10 cellular contexts compared by ENCODE assay signal in genomic region chr14:73744874-73745529, GRCh38. TPM values are rescaled to one million over a fixed set of nuclear protein-coding genes. Genes with fewer than 3 reads are reported as not detected.
DNase-seq lines count a peak whose midpoint lies in the region; ATAC-seq and TF ChIP-seq lines count a peak whose summit lies in the region.
"Had no signal": no experiment of that assay in that cellular context is flagged by ENCODE, and none has a peak within 500 bp of the region (broad histone marks: within the 10 kb centered on the region; RNA-seq: fewer than 3 reads in every experiment).

No MANE protein-coding gene starts in this region.

- H3K4me1 Mint-ChIP-seq in stimulated activated naive CD8-positive, alpha-beta T cell treated with anti-CD3 and anti-CD28 coated beads, Interleukin-15, Interleukin-2, amounts not matched to agents 100 ng/mL and 50 ng/mL, for 24 hours (ENCODE audit: low read depth) = peaks cover 100% of the 10 kb centered on the region
- H3K4me1 Mint-ChIP-seq in naive B cell = peaks cover 76 to 97% (median 94%) of the 10 kb centered on the region in 3 donors
- H3K4me1 Mint-ChIP-seq in glutamatergic neuron (ENCODE audit: low read depth, unreplicated experiment) = peaks cover 14% of the 10 kb centered on the region

- dilution Hi-C loops in mammary epithelial cell (cut with HindIII; ENCODE audit: low sequenced_read_pairs) = loop anchor here (5.0 kb wide), 2 partner anchors 52 to 77 kb away; no protein-coding TSS in a partner anchor

- in situ Hi-C loops in mammary epithelial cell (cut with MboI; ENCODE audit: low sequenced_read_pairs in 2 of 2) = loop anchor here in 1 of 2 donors (5.0 kb wide), 1 partner anchor 82 kb away; no protein-coding TSS in a partner anchor

- no peaks in the 10 kb centered on the region for H3K9me3 ChIP-seq in mammary epithelial cell (replicated peaks; ENCODE audit: insufficient read depth, low read length)

- WGBS in mammary epithelial cell (ENCODE audit: low coverage, missing lambda C conversion rate) = 5% methylated on average over 5 of the region's 6 CpGs

- no peaks in the 10 kb centered on the region for H3K36me3 ChIP-seq in mammary epithelial cell (ENCODE audit: insufficient read depth, low read length)

- peaks cover 98% of the 10 kb centered on the region for H3K79me2 ChIP-seq in mammary epithelial cell (ENCODE audit: insufficient read depth, low read length)

- ATAC-seq in stimulated activated naive CD8-positive, alpha-beta T cell treated with anti-CD3 and anti-CD28 coated beads, Interleukin-15, Interleukin-2, amounts not matched to agents 100 U/mL and 50 U/mL, for 24 hours = no peak
- no peak for ATAC-seq in naive B cell (ENCODE audit: low read depth in 2 of 2)
- no peak for ATAC-seq in GM21528 (IDR thresholded peaks at IDR 0.05; ENCODE audit: low FRiP score, unreplicated experiment)

- no peaks in the 10 kb centered on the region for H3K9me3 Mint-ChIP-seq in stimulated activated naive CD8-positive, alpha-beta T cell treated with anti-CD3 and anti-CD28 coated beads, Interleukin-15, Interleukin-2, amounts not matched to agents 100 ng/mL and 50 ng/mL, for 24 hours
- no peaks in the 10 kb centered on the region for H3K9me3 Mint-ChIP-seq in naive B cell
- no peaks in the 10 kb centered on the region for H3K9me3 Mint-ChIP-seq in glutamatergic neuron (ENCODE audit: unreplicated experiment)

- BruUV-seq in mammary epithelial cell (replicated peaks; lab: Mats Ljungman, UMichigan) = TSS peak; percentile 39

- no peaks in the 10 kb centered on the region for H3K27me3 ChIP-seq in mammary epithelial cell (ENCODE audit: insufficient read depth, low read length)

- intact Hi-C loops in mammary epithelial cell (cut with micrococcal nuclease) = loop anchor here (5.0 kb wide), 1 partner anchor 42 kb away; no protein-coding TSS in a partner anchor

- TF ChIP-seq CTCF in mammary epithelial cell (conservative IDR thresholded peaks at IDR 0.05 in 1 of 2, IDR thresholded peaks at IDR 0.05 in 1 of 2; ENCODE audit: extremely low read depth in 1 of 2, insufficient read depth in 1 of 2, low read depth in 1 of 2, low read length in 2 of 2) = no peak
- TF ChIP-seq CTCF in glutamatergic neuron (IDR thresholded peaks at IDR 0.05; ENCODE audit: partially characterized antibody, unreplicated experiment) = no peak
- TF ChIP-seq CTCF in coronary artery (IDR thresholded peaks at IDR 0.05) = no peak

- peak overlapping the region; percentile 60 for H3K9ac ChIP-seq in mammary epithelial cell (ENCODE audit: insufficient read depth, low read length)

- no peak overlapping the region for H2AFZ ChIP-seq in mammary epithelial cell (ENCODE audit: low read depth, low read length)

- peak overlapping the region; percentile 63 for H3K4me2 ChIP-seq in mammary epithelial cell (ENCODE audit: insufficient read depth, low read depth, low read length)

- H3K4me3 Mint-ChIP-seq in stimulated activated naive CD8-positive, alpha-beta T cell treated with anti-CD3 and anti-CD28 coated beads, Interleukin-15, Interleukin-2, amounts not matched to agents 100 ng/mL and 50 ng/mL, for 24 hours = peak overlapping the region; percentile 76
- H3K4me3 Mint-ChIP-seq in naive B cell (peak overlapping the region; percentile 72 to 95 (median 92)), glutamatergic neuron (ENCODE audit: unreplicated experiment) (no peak overlapping the region)

- CTCF ChIA-PET in mammary epithelial cell (lab: Charles Lee; ENCODE audit: low non-redundant PET) = no interaction called here

- peaks cover 15% of the 10 kb centered on the region for H3K36me3 Mint-ChIP-seq in stimulated activated naive CD8-positive, alpha-beta T cell treated with anti-CD3 and anti-CD28 coated beads, Interleukin-15, Interleukin-2, amounts not matched to agents 100 ng/mL and 50 ng/mL, for 24 hours (ENCODE audit: low read depth)
- H3K36me3 Mint-ChIP-seq in naive B cell (no peaks in the 10 kb centered on the region), glutamatergic neuron (ENCODE audit: unreplicated experiment) (no peaks in the 10 kb centered on the region)

- peak overlapping the region; percentile 94 for H3K27ac Mint-ChIP-seq in stimulated activated naive CD8-positive, alpha-beta T cell treated with anti-CD3 and anti-CD28 coated beads, Interleukin-15, Interleukin-2, amounts not matched to agents 100 ng/mL and 50 ng/mL, for 24 hours
- H3K27ac Mint-ChIP-seq in naive B cell (peak overlapping the region; percentile 90 to 98 (median 96)), glutamatergic neuron (ENCODE audit: unreplicated experiment) (no peak overlapping the region)

- H3K27ac ChIP-seq in mammary epithelial cell (ENCODE audit: insufficient read depth, low read depth, low read length) (peak overlapping the region; percentile 88), coronary artery (peak overlapping the region in 1 of 2 donors; percentile 95)

- H4K20me1 ChIP-seq in mammary epithelial cell (ENCODE audit: insufficient read depth, low read length) = no peaks in the 10 kb centered on the region

- peaks cover 89% of the 10 kb centered on the region for H3K4me1 ChIP-seq in mammary epithelial cell (ENCODE audit: insufficient read depth, low read length)

- H3K27me3 Mint-ChIP-seq in stimulated activated naive CD8-positive, alpha-beta T cell treated with anti-CD3 and anti-CD28 coated beads, Interleukin-15, Interleukin-2, amounts not matched to agents 100 ng/mL and 50 ng/mL, for 24 hours = no peaks in the 10 kb centered on the region
- H3K27me3 Mint-ChIP-seq in naive B cell (no peaks in the 10 kb centered on the region), glutamatergic neuron (ENCODE audit: unreplicated experiment) (peaks cover 4% of the 10 kb centered on the region)

- no peak for DNase-seq in stimulated activated naive CD8-positive, alpha-beta T cell treated with anti-CD3 and anti-CD28 coated beads, Interleukin-15, Interleukin-2, amounts not matched to agents 100 U/mL and 50 U/mL, for 24 hours
- DNase-seq in mammary epithelial cell = peak; percentile 79
- no peak for DNase-seq in naive B cell
- no peak for DNase-seq in glutamatergic neuron
- no peak for DNase-seq in coronary artery (ENCODE audit: low spot score)
- no peak for DNase-seq in globus pallidus (ENCODE audit: low spot score)
- DNase-seq: GF-D8, NCI-H1092 treated with DMSO at 0.1 percent for 48 hours had no signal

- peak overlapping the region in 1 of 3 experiments; percentile 25 for H3K4me3 ChIP-seq in mammary epithelial cell (replicated peaks in 1 of 3; ENCODE audit: insufficient read depth in 1 of 3, low read depth in 2 of 3, low read length in 3 of 3)
- no peak overlapping the region for H3K4me3 ChIP-seq in coronary artery

RNA-seq across cellular contexts. Expression of gene PNMA1, which starts 30.8 kb away (rescaled TPM):
- total RNA-seq in mammary epithelial cell = 10 to 100 TPM; 15.7 to 30.5 TPM
- 17.0 TPM for polyA plus RNA-seq in mammary epithelial cell
- 33.6 TPM for polyA minus RNA-seq in mammary epithelial cell
- polyA plus RNA-seq in naive B cell (ENCODE audit: low read depth in 6 of 6) = 10 to 100 TPM; 10.6 to 19.7 (median 15.4) TPM
- 145 TPM for total RNA-seq in glutamatergic neuron (ENCODE audit: unreplicated experiment)
